ENCODE assay signal across 11 cellular contexts in the genomic region with DNA sequence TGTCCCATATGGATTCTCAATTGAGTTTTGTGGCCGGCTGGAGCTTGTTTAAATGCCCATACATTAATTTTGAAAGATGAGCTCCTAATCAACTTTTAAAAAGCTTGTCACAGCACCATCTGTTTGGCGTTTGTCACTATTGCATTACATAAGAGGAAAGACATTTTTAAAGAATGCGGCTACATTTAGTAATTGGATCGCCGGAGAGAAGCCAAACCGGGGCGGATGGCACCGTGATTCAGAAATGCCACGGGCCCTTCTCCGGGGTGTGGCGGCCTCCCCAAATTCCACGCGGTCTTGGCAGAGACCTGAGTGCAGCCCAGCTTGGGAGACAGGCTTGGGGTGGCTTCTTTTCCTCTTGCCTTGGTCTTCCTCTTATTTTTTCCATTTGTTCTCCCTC.
DNase-seq lines count a peak whose midpoint lies in the region; ATAC-seq and TF ChIP-seq lines count a peak whose summit lies in the region.
"Had no signal": no experiment of that assay in that cellular context is flagged by ENCODE, and none has a peak within 500 bp of the region (broad histone marks: within the 10 kb centered on the region; RNA-seq: fewer than 3 reads in every experiment).

No MANE protein-coding gene starts in this region.

- H3K4me1 Mint-ChIP-seq in WTC11 = peaks cover 5% of the 10 kb centered on the region
- H3K4me1 Mint-ChIP-seq: activated CD4-positive, alpha-beta memory T cell treated with anti-CD3 and anti-CD28 coated beads, Interleukin-2, amount 10 ng/mL, durations not matched to agents 7 days and 5 days had no signal

- POLR2A ChIA-PET in PC-9 (lab: Charles Lee; ENCODE audit: unreplicated experiment) = interaction anchor here (0.7 to 0.8 kb wide), 2 partner anchors 160 to 425 kb away, joined by 3 read pairs; no protein-coding TSS in a partner anchor
- POLR2A ChIA-PET in WTC11 (lab: Charles Lee) = interaction anchor here (0.6 kb wide), 1 partner anchor 184 kb away, joined by 3 read pairs; no protein-coding TSS in a partner anchor

- H3K4me2 ChIP-seq in PC-9 = peak overlapping the region; percentile 87

- no peaks in the 10 kb centered on the region for H3K79me2 ChIP-seq in PC-9 (ENCODE audit: low read depth)

- no peak overlapping the region for H2AFZ ChIP-seq in PC-9

- no peaks in the 10 kb centered on the region for H3K27me3 ChIP-seq in PC-9 (ENCODE audit: insufficient read depth, low read depth)

- no peaks in the 10 kb centered on the region for H3K27me3 Mint-ChIP-seq in WTC11 (ENCODE audit: low read depth)

- no peaks in the 10 kb centered on the region for H3K9me3 ChIP-seq in PC-9 (ENCODE audit: insufficient read depth, low read depth)

- DNase-seq in DMS 273 treated with DMSO at 0.1 percent for 48 hours (lab: John Stamatoyannopoulos, UW) (peak; percentile 50), PC-9 (peak; percentile 89 to 90), posterior cingulate gyrus (peak in 8 of 10 donors; percentile 44 to 94 (median 65)), sciatic nerve (ENCODE audit: low spot score) (no peak), WTC11 (ENCODE audit: low spot score) (no peak)
- DNase-seq: activated CD4-positive, alpha-beta memory T cell treated with anti-CD3 and anti-CD28 coated beads, Interleukin-2, amount 10 ng/mL, durations not matched to agents 7 days and 5 days; naive B cell; NCI-H748 treated with DMSO at 0.1 percent for 48 hours had no signal

- TF ChIP-seq CTCF in PC-9 (conservative IDR thresholded peaks at IDR 0.05) (no peak), WTC11 (IDR thresholded peaks at IDR 0.05) (no peak)

- peak overlapping the region; percentile 45; the same call in 1 of the 2 replicates for H3K4me3 ChIP-seq in PC-9

- CTCF ChIA-PET in PC-9 (lab: Charles Lee) = no interaction called here
- CTCF ChIA-PET in WTC11 (lab: Charles Lee) = interaction anchor here (1.2 to 3.2 kb wide), 5 partner anchors 10 to 196 kb away, joined by 4 to 24 read pairs (median 7); a partner anchor contains a TSS

- H3K4me1 ChIP-seq in PC-9 (replicated peaks; ENCODE audit: insufficient read depth) = peaks cover 39% of the 10 kb centered on the region

- H3K9me3 Mint-ChIP-seq in WTC11 = no peaks in the 10 kb centered on the region
- H3K9me3 Mint-ChIP-seq: activated CD4-positive, alpha-beta memory T cell treated with anti-CD3 and anti-CD28 coated beads, Interleukin-2, amount 10 ng/mL, durations not matched to agents 7 days and 5 days; naive B cell had no signal

- H3K36me3 Mint-ChIP-seq in WTC11 = no peaks in the 10 kb centered on the region
- H3K36me3 Mint-ChIP-seq: naive B cell had no signal

- BruUV-seq in PC-9 (replicated peaks; lab: Mats Ljungman, UMichigan) = no TSS peak

- no peaks in the 10 kb centered on the region for H3K36me3 ChIP-seq in PC-9 (ENCODE audit: low read depth)

- no peaks in the 10 kb centered on the region for H3K9me2 ChIP-seq in PC-9 (ENCODE audit: insufficient read depth)

- peaks cover 27% of the 10 kb centered on the region for H3F3A ChIP-seq in PC-9 (ENCODE audit: insufficient read depth, low read depth)

- ATAC-seq in esophagus mucosa (peak; percentile 68), sciatic nerve (no peak), GM21825 (IDR thresholded peaks at IDR 0.05; ENCODE audit: unreplicated experiment) (no peak), WTC11 (no peak), GM18502 (IDR thresholded peaks at IDR 0.05; ENCODE audit: poor library complexity, unreplicated experiment) (no peak)

- peak overlapping the region; percentile 81 for H3K27ac ChIP-seq in PC-9

- H4K20me1 ChIP-seq in PC-9 (ENCODE audit: insufficient read depth) = no peaks in the 10 kb centered on the region

- no peak overlapping the region for H3K4me3 Mint-ChIP-seq in WTC11
- H3K4me3 Mint-ChIP-seq: activated CD4-positive, alpha-beta memory T cell treated with anti-CD3 and anti-CD28 coated beads, Interleukin-2, amount 10 ng/mL, durations not matched to agents 7 days and 5 days; naive B cell had no signal

- intact Hi-C loops in PC-9 (cut with micrococcal nuclease; ENCODE audit: unreplicated experiment) (loop anchor here (5.0 kb wide), 1 partner anchor 742 kb away; no protein-coding TSS in a partner anchor), posterior cingulate gyrus (cut with DNase I) (loop anchor here (10.0 kb wide), 1 partner anchor 79 kb away; no protein-coding TSS in a partner anchor), sciatic nerve (cut with DNase I) (no loop called here)

- no peak overlapping the region for H3K27ac Mint-ChIP-seq in WTC11
- H3K27ac Mint-ChIP-seq: activated CD4-positive, alpha-beta memory T cell treated with anti-CD3 and anti-CD28 coated beads, Interleukin-2, amount 10 ng/mL, durations not matched to agents 7 days and 5 days; naive B cell had no signal

TF ChIP-seq in WTC11, 78 proteins besides CTCF, POLR2A, EP300 and RAD21:
- no peak for TF ChIP-seq KAT7 (CRISPR knock-in tag; IDR thresholded peaks at IDR 0.05; ENCODE audit: borderline replicate concordance)
- TF ChIP-seq, protein P1, sequence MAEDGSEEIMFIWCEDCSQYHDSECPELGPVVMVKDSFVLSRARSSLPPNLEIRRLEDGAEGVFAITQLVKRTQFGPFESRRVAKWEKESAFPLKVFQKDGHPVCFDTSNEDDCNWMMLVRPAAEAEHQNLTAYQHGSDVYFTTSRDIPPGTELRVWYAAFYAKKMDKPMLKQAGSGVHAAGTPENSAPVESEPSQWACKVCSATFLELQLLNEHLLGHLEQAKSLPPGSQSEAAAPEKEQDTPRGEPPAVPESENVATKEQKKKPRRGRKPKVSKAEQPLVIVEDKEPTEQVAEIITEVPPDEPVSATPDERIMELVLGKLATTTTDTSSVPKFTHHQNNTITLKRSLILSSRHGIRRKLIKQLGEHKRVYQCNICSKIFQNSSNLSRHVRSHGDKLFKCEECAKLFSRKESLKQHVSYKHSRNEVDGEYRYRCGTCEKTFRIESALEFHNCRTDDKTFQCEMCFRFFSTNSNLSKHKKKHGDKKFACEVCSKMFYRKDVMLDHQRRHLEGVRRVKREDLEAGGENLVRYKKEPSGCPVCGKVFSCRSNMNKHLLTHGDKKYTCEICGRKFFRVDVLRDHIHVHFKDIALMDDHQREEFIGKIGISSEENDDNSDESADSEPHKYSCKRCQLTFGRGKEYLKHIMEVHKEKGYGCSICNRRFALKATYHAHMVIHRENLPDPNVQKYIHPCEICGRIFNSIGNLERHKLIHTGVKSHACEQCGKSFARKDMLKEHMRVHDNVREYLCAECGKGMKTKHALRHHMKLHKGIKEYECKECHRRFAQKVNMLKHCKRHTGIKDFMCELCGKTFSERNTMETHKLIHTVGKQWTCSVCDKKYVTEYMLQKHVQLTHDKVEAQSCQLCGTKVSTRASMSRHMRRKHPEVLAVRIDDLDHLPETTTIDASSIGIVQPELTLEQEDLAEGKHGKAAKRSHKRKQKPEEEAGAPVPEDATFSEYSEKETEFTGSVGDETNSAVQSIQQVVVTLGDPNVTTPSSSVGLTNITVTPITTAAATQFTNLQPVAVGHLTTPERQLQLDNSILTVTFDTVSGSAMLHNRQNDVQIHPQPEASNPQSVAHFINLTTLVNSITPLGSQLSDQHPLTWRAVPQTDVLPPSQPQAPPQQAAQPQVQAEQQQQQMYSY (CRISPR knock-in tag; IDR thresholded peaks at IDR 0.05) = no peak
- TF ChIP-seq GTF2I (CRISPR knock-in tag; conservative IDR thresholded peaks at IDR 0.05) = no peak
- TF ChIP-seq, protein P2, sequence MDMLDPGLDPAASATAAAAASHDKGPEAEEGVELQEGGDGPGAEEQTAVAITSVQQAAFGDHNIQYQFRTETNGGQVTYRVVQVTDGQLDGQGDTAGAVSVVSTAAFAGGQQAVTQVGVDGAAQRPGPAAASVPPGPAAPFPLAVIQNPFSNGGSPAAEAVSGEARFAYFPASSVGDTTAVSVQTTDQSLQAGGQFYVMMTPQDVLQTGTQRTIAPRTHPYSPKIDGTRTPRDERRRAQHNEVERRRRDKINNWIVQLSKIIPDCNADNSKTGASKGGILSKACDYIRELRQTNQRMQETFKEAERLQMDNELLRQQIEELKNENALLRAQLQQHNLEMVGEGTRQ (CRISPR knock-in tag; IDR thresholded peaks at IDR 0.05) = no peak
- no peak for TF ChIP-seq MYBL2 (CRISPR knock-in tag; IDR thresholded peaks at IDR 0.05)
- TF ChIP-seq, protein P3, sequence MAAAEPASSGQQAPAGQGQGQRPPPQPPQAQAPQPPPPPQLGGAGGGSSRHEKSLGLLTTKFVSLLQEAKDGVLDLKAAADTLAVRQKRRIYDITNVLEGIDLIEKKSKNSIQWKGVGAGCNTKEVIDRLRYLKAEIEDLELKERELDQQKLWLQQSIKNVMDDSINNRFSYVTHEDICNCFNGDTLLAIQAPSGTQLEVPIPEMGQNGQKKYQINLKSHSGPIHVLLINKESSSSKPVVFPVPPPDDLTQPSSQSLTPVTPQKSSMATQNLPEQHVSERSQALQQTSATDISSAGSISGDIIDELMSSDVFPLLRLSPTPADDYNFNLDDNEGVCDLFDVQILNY (CRISPR knock-in tag; IDR thresholded peaks at IDR 0.05) = no peak
- TF ChIP-seq ZNF423 (CRISPR knock-in tag; IDR thresholded peaks at IDR 0.05) = no peak
- TF ChIP-seq RELA (CRISPR knock-in tag; IDR thresholded peaks at IDR 0.05; ENCODE audit: borderline replicate concordance) = no peak
- no peak for TF ChIP-seq ETV6 (CRISPR knock-in tag; IDR thresholded peaks at IDR 0.05)
- TF ChIP-seq CREM (CRISPR knock-in tag; IDR thresholded peaks at IDR 0.05) = no peak
- TF ChIP-seq SMAD4 (CRISPR knock-in tag; IDR thresholded peaks at IDR 0.05) = no peak
TF ChIP-seq in WTC11: peak in this region for 0.

Comparison
In these comparisons a context has a peak if more than half of its experiments do, and no peak if none do; other contexts are left out.
1. DNase-seq: peak in DMS 273 treated with DMSO at 0.1 percent for 48 hours (single experiment), PC-9 (2 of 2) and posterior cingulate gyrus (8 of 10); none in sciatic nerve (single experiment) and WTC11 (single experiment).